In the genomic region with DNA sequence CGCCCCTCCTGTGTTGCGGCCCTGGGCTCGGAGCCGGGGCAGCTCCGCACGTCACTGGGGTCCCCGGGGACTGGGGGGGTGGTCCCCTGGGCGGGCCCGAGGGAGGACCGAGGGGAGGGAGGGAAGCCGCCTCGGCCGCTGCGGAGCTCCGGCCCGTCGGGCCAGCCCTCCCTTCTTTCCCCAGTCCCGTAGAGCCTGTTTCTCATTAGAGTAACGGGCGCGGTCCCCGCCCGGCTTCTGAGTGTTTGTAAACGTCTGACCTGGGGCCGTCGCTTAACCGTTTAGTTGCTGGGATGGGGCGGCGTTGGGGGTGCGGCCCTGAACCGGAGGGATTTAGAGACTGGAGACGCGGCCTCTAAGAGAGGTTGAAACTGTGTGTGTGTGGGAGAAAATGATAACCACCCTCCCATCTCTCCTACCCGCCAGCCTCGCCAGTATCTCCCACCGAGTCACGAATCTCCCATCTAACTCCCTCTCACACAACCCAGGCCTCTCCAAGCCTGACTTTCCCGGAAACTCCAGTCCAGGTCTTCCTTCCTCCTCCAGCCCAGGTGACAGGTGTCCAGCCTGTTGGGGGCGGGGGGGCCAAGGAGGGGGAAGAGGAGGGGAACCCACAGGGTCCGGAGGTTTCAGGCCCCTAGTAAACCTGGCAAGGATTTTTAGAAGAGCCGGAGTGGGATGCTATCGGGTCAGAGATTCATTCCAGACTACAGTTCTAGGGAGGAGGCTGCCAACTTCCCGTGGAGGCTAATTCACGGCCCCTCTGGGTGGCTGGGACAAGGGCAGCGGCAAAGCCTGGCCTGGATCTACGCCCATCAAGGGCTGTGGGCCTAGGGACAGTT, we compare ENCODE assay signal across 8 cellular contexts. TPM values are rescaled to one million over a fixed set of nuclear protein-coding genes. Genes with fewer than 3 reads are reported as not detected.
DNase-seq lines count a peak whose midpoint lies in the region; FAIRE-seq and TF ChIP-seq lines count a peak whose summit lies in the region.

No MANE protein-coding gene starts in this region.

- FAIRE-seq in H54 (lab: Jason Lieb, UNC) = no peak

- peaks cover 42% of the 10 kb centered on the region for H3K4me1 Mint-ChIP-seq in dendritic cell treated with granulocyte-macrophage colony-stimulating factor and Interleukin-4, amounts not matched to agents 40 ng/mL and 50 ng/mL, for 4 days (ENCODE audit: low read depth)

- peak overlapping the region; percentile 60 for H3K4me3 ChIP-seq in SJSA1

- peak; percentile 74 for DNase-seq in activated CD8-positive, alpha-beta memory T cell treated with anti-CD3 and anti-CD28 coated beads for 24 hours
- no peak for DNase-seq in activated CD8-positive, alpha-beta memory T cell treated with anti-CD3 and anti-CD28 coated beads, Interleukin-2, amount 50 U/mL, for 4 hours
- DNase-seq in H54 (ENCODE audit: insufficient read length, low spot score) = peak; percentile 55
- peak; percentile 86 for DNase-seq in LoVo (ENCODE audit: low spot score)
- DNase-seq in SJSA1 (ENCODE audit: low read depth in 1 of 2, low spot score in 2 of 2) = peak; percentile 86 to 87
- DNase-seq in stimulated activated CD4-positive, alpha-beta T cell treated with anti-CD3 and anti-CD28 coated beads, Interleukin-1b, Interleukin-23, amount 100 ng/mL, for 48 hours = peak; percentile 23

- H3K27ac Mint-ChIP-seq in dendritic cell treated with granulocyte-macrophage colony-stimulating factor and Interleukin-4, amounts not matched to agents 40 ng/mL and 50 ng/mL, for 4 days = peak overlapping the region; percentile 40

- intact Hi-C loops in dendritic cell treated with granulocyte-macrophage colony-stimulating factor and Interleukin-4, amounts not matched to agents 40 ng/mL and 50 ng/mL, for 4 days (cut with micrococcal nuclease) = loop anchor here (2.0 to 5.0 kb wide), 3 partner anchors 35 to 64 kb away; no protein-coding TSS in a partner anchor

- H3K27ac ChIP-seq in SJSA1 = peak overlapping the region; percentile 70
- H3K27ac ChIP-seq in layer of hippocampus (ENCODE audit: low read depth, low read length) = peak overlapping the region; percentile 90

- no peak for TF ChIP-seq POLR2A in H54 (IDR thresholded peaks at IDR 0.05; ENCODE audit: low read depth, low read length)

- peak overlapping the region; percentile 63 for H3K4me3 Mint-ChIP-seq in dendritic cell treated with granulocyte-macrophage colony-stimulating factor and Interleukin-4, amounts not matched to agents 40 ng/mL and 50 ng/mL, for 4 days

- H3K4me1 ChIP-seq in SJSA1 (replicated peaks) = peaks cover 33% of the 10 kb centered on the region

- H3K36me3 Mint-ChIP-seq in dendritic cell treated with granulocyte-macrophage colony-stimulating factor and Interleukin-4, amounts not matched to agents 40 ng/mL and 50 ng/mL, for 4 days (ENCODE audit: low read depth) = no peaks in the 10 kb centered on the region

- H3K27me3 ChIP-seq in SJSA1 (replicated peaks) (no peaks in the 10 kb centered on the region), layer of hippocampus (ENCODE audit: control insufficient read depth, insufficient read depth, low read length) (no peaks in the 10 kb centered on the region)

- H3K27me3 Mint-ChIP-seq in dendritic cell treated with granulocyte-macrophage colony-stimulating factor and Interleukin-4, amounts not matched to agents 40 ng/mL and 50 ng/mL, for 4 days = peaks cover 57% of the 10 kb centered on the region

- peaks cover 12% of the 10 kb centered on the region for H3K36me3 ChIP-seq in SJSA1

- H3K9me3 ChIP-seq in SJSA1 (replicated peaks) = no peaks in the 10 kb centered on the region

- H3K9me3 Mint-ChIP-seq in dendritic cell treated with granulocyte-macrophage colony-stimulating factor and Interleukin-4, amounts not matched to agents 40 ng/mL and 50 ng/mL, for 4 days = no peaks in the 10 kb centered on the region

RNA-seq across cellular contexts. Expression of a gene that starts 1.1 kb away (rescaled TPM):
- total RNA-seq in SJSA1 (2014; rRNA removed; shearing (Covaris generic)) = 14.6 and 23.6 TPM in 2 replicates

RNA-seq across cellular contexts. Expression of a gene that starts 27.1 kb away (rescaled TPM):
- not detected in 2 replicates for total RNA-seq in SJSA1 (2014; rRNA removed; shearing (Covaris generic))

RNA-seq across cellular contexts. Expression of a gene that starts 31.9 kb away (rescaled TPM):
- 0.87 and 1.2 TPM in 2 replicates for total RNA-seq in SJSA1 (2014; rRNA removed; shearing (Covaris generic))

RNA-seq across cellular contexts. Expression of a gene that starts 32.0 kb away (rescaled TPM):
- total RNA-seq in SJSA1 (2014; rRNA removed; shearing (Covaris generic)) = not detected in 2 replicates

RNA-seq across cellular contexts. Expression of a gene that starts 55.6 kb away (rescaled TPM):
- 0.81 and 2.1 TPM in 2 replicates for total RNA-seq in SJSA1 (2014; rRNA removed; shearing (Covaris generic))
